Comparison of ENCODE assay signal across 1 cellular context in the genomic region with DNA sequence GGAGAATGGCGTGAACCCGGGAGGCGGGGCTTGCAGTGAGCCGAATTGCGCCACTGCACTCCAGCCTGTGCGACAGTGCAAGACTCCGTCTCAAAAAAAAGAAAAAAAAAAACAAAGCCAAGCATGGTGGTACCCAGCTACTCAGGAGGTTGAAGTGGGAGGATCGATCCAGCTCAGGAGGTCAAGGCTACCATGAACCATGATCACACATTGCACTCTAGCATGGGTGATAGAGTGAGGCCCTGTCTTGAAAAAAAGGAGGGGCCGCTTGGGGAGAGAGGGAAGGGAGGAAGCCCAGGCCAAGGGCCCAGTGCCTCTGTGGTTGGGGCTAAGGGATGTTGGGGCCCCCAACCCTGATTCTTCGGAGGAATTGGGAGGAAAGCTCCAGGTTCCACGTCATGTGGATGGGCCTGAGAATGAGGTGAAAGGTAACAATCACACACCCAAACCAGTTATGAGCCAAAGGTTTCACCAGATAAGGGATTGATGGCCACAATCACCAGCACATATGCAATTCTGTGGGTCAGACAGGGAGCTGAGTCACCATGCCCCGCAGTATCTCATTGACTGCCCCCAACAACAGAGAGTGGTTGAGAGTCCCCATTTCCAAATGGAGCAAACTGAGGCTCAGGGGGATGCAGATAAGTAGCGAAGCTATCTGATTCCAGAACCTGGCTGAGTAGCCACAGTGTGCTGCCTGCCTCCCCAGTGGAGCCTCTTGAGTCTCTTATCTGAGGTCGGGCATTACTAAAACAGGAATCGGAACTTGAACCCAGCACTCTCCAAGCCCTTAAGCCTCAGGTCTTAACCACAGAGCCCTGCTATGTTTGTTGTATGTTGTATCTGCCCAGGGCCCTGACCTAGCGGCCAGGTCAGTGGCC.
TF ChIP-seq lines count a peak whose summit lies in the region.

No MANE protein-coding gene starts in this region.

TF ChIP-seq in HepG2, 621 proteins besides CTCF, POLR2A, EP300 and RAD21 (continued from another document and continues in another):
- no peak for TF ChIP-seq ZNF646 (CRISPR knock-in tag; IDR thresholded peaks at IDR 0.05)
- TF ChIP-seq, protein P1, sequence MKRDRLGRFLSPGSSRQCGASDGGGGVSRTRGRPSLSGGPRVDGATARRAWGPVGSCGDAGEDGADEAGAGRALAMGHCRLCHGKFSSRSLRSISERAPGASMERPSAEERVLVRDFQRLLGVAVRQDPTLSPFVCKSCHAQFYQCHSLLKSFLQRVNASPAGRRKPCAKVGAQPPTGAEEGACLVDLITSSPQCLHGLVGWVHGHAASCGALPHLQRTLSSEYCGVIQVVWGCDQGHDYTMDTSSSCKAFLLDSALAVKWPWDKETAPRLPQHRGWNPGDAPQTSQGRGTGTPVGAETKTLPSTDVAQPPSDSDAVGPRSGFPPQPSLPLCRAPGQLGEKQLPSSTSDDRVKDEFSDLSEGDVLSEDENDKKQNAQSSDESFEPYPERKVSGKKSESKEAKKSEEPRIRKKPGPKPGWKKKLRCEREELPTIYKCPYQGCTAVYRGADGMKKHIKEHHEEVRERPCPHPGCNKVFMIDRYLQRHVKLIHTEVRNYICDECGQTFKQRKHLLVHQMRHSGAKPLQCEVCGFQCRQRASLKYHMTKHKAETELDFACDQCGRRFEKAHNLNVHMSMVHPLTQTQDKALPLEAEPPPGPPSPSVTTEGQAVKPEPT (CRISPR knock-in tag; IDR thresholded peaks at IDR 0.05; ENCODE audit: low read depth): no peak
- TF ChIP-seq ZNF292 (CRISPR knock-in tag; IDR thresholded peaks at IDR 0.05; ENCODE audit: borderline replicate concordance, low read depth): peak; percentile 37; the same call in 1 of the 2 replicates
- TF ChIP-seq CENPT (CRISPR knock-in tag; IDR thresholded peaks at IDR 0.05; ENCODE audit: low read depth): no peak
- no peak for TF ChIP-seq ZNF672 (CRISPR knock-in tag; IDR thresholded peaks at IDR 0.05)
- TF ChIP-seq PRDM10 (CRISPR knock-in tag; IDR thresholded peaks at IDR 0.05; ENCODE audit: low read depth): no peak
- no peak for TF ChIP-seq ADNP (CRISPR knock-in tag; IDR thresholded peaks at IDR 0.05)
- no peak for TF ChIP-seq PITX1 (CRISPR knock-in tag; IDR thresholded peaks at IDR 0.05)
- no peak for TF ChIP-seq ZFAT (CRISPR knock-in tag; conservative IDR thresholded peaks at IDR 0.05)
- TF ChIP-seq ZNF615 (CRISPR knock-in tag; IDR thresholded peaks at IDR 0.05; ENCODE audit: borderline replicate concordance): no peak
- TF ChIP-seq LRRFIP1 (CRISPR knock-in tag; conservative IDR thresholded peaks at IDR 0.05): no peak
- no peak for TF ChIP-seq MBD4 (IDR thresholded peaks at IDR 0.05; ENCODE audit: borderline replicate concordance, low read length)
- TF ChIP-seq DR1 (CRISPR knock-in tag; IDR thresholded peaks at IDR 0.05): no peak
- no peak for TF ChIP-seq PAX8 (CRISPR knock-in tag; IDR thresholded peaks at IDR 0.05; ENCODE audit: borderline replicate concordance)
- no peak for TF ChIP-seq MTA1 (CRISPR knock-in tag; IDR thresholded peaks at IDR 0.05; ENCODE audit: borderline replicate concordance)
- TF ChIP-seq NFYB (CRISPR knock-in tag; IDR thresholded peaks at IDR 0.05): no peak
- TF ChIP-seq ZFP36L2 (CRISPR knock-in tag; IDR thresholded peaks at IDR 0.05): no peak
- TF ChIP-seq PHB2 (IDR thresholded peaks at IDR 0.05; ENCODE audit: partially characterized antibody): no peak
- TF ChIP-seq ATF1 (CRISPR knock-in tag; IDR thresholded peaks at IDR 0.05): no peak
- no peak for TF ChIP-seq ZFYVE20 (CRISPR knock-in tag; IDR thresholded peaks at IDR 0.05; ENCODE audit: borderline replicate concordance, low read depth)
- no peak for TF ChIP-seq ZSCAN21 (CRISPR knock-in tag; IDR thresholded peaks at IDR 0.05; ENCODE audit: borderline replicate concordance)
- TF ChIP-seq, protein P2, sequence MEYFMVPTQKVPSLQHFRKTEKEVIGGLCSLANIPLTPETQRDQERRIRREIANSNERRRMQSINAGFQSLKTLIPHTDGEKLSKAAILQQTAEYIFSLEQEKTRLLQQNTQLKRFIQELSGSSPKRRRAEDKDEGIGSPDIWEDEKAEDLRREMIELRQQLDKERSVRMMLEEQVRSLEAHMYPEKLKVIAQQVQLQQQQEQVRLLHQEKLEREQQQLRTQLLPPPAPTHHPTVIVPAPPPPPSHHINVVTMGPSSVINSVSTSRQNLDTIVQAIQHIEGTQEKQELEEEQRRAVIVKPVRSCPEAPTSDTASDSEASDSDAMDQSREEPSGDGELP (IDR thresholded peaks at IDR 0.05; ENCODE audit: borderline replicate concordance, low read depth): no peak
- TF ChIP-seq, protein P3, sequence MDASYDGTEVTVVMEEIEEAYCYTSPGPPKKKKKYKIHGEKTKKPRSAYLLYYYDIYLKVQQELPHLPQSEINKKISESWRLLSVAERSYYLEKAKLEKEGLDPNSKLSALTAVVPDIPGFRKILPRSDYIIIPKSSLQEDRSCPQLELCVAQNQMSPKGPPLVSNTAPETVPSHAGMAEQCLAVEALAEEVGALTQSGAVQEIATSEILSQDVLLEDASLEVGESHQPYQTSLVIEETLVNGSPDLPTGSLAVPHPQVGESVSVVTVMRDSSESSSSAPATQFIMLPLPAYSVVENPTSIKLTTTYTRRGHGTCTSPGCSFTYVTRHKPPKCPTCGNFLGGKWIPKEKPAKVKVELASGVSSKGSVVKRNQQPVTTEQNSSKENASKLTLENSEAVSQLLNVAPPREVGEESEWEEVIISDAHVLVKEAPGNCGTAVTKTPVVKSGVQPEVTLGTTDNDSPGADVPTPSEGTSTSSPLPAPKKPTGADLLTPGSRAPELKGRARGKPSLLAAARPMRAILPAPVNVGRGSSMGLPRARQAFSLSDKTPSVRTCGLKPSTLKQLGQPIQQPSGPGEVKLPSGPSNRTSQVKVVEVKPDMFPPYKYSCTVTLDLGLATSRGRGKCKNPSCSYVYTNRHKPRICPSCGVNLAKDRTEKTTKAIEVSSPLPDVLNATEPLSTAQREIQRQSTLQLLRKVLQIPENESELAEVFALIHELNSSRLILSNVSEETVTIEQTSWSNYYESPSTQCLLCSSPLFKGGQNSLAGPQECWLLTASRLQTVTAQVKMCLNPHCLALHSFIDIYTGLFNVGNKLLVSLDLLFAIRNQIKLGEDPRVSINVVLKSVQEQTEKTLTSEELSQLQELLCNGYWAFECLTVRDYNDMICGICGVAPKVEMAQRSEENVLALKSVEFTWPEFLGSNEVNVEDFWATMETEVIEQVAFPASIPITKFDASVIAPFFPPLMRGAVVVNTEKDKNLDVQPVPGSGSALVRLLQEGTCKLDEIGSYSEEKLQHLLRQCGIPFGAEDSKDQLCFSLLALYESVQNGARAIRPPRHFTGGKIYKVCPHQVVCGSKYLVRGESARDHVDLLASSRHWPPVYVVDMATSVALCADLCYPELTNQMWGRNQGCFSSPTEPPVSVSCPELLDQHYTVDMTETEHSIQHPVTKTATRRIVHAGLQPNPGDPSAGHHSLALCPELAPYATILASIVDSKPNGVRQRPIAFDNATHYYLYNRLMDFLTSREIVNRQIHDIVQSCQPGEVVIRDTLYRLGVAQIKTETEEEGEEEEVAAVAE (CRISPR knock-in tag; IDR thresholded peaks at IDR 0.05; ENCODE audit: borderline replicate concordance): no peak
- TF ChIP-seq ZNF839 (CRISPR knock-in tag; IDR thresholded peaks at IDR 0.05; ENCODE audit: borderline replicate concordance): no peak
- no peak for TF ChIP-seq HBP1 (CRISPR knock-in tag; IDR thresholded peaks at IDR 0.05; ENCODE audit: low read depth)
- no peak for TF ChIP-seq MXD3 (CRISPR knock-in tag; IDR thresholded peaks at IDR 0.05)
